7 cellular contexts compared by ENCODE assay signal in the genomic region with DNA sequence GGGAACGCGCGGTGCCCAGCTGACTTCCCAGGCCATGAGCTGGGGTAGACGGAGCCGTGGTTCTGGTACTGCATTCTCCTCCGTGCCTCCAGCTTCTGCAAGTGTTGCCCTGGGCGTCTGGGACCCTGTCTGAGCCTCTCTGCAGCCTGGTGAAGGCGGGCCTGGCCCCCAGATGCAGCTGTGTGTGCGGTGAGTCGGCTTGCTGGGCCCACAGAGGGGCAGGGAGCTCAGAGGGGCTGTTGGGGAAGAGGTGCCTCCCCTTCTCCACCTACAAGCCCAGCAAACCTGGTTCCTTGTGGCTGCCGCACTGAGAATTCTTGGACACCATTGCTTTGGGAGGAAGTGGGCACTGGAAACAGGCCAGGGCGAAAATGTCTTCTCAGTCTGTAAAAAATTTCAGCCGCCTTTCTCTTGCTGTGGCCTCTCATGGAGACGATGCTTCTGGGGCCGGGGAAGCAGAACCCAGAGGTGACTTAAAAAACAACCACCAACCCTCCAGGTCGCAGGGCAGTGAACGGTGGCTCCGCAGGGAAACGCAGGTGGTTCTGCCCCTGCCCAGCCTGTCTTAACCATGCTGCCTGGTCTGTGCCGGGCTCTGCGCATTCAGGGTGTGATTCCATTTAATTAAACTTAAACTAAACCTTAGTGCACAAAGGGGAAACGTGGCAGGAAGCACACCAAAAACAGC.
DNase-seq lines count a peak whose midpoint lies in the region; ATAC-seq, FAIRE-seq and TF ChIP-seq lines count a peak whose summit lies in the region.
"Not testable (repeated sequence)": the region's sequence is repeated elsewhere in the genome, so short reads cannot be mapped to it uniquely, and the experiment has no call there.

No MANE protein-coding gene starts in this region.

- H2BK15ac ChIP-seq in mesenchymal stem cell (ENCODE audit: low read depth, poor library complexity, severe bottlenecking), result peak overlapping the region; percentile 23

- not testable (repeated sequence) for H3K27ac ChIP-seq in K562 (ENCODE audit: extremely low read depth, low read depth, low read length); mesenchymal stem cell (ENCODE audit: low read length, poor library complexity, severe bottlenecking)

- not testable (repeated sequence) for H3K9me3 Mint-ChIP-seq in CD14-positive monocyte

- H3K4me3 ChIP-seq in K562; mesenchymal stem cell (ENCODE audit: insufficient read depth in 1 of 2, low read depth in 1 of 2, low read length in 2 of 2): not testable (repeated sequence)

- not testable (repeated sequence) for BruUV-seq in K562 (replicated peaks; lab: Mats Ljungman, UMichigan)

- H3K14ac ChIP-seq in mesenchymal stem cell (ENCODE audit: low read length in 2 of 2), result not testable (repeated sequence)

- not testable (repeated sequence) for H3K18ac ChIP-seq in mesenchymal stem cell (ENCODE audit: low read depth in 1 of 2, low read length in 2 of 2)

- H2AFZ ChIP-seq in K562 (ENCODE audit: low read depth, low read length); mesenchymal stem cell (ENCODE audit: low read depth, low read length): not testable (repeated sequence)

- not testable (repeated sequence) for H3K4ac ChIP-seq in mesenchymal stem cell (ENCODE audit: low read depth in 1 of 2, low read length in 2 of 2)

- H3K4me2 ChIP-seq in K562 (ENCODE audit: insufficient read depth, low read length); mesenchymal stem cell (ENCODE audit: low read length, poor library complexity, severe bottlenecking): not testable (repeated sequence)

- ATAC-seq in K562, result not testable (repeated sequence)

- WGBS in K562 (ENCODE audit: insufficient coverage, low coverage, missing lambda C conversion rate), result 4% methylated on average over 21 of the region's 22 CpGs
- 85% methylated on average over 20 of the region's 22 CpGs for WGBS in mesenchymal stem cell

- H4K91ac ChIP-seq in mesenchymal stem cell (ENCODE audit: low read length), result not testable (repeated sequence)

- H3K27me3 Mint-ChIP-seq in CD14-positive monocyte (ENCODE audit: low read depth in 3 of 3), result peaks cover 4 to 15% (median 14%) of the 10 kb centered on the region in 3 donors

- not testable (repeated sequence) for H3K36me3 Mint-ChIP-seq in CD14-positive monocyte

- not testable (repeated sequence) for TF ChIP-seq CTCF in CD14-positive monocyte (IDR thresholded peaks at IDR 0.05); K562 (IDR thresholded peaks at IDR 0.05 in 2 of 3, conservative IDR thresholded peaks at IDR 0.05 in 1 of 3; ENCODE audit: insufficient read depth in 2 of 3, low read depth in 1 of 3, low read length in 3 of 3)

- peaks cover 14 to 67% of the 10 kb centered on the region in 2 experiments; a peak in 4 of 5 replicates for H3K27me3 ChIP-seq in K562 (ENCODE audit: control insufficient read depth in 2 of 2, insufficient read depth in 2 of 2, low read length in 2 of 2)
- H3K27me3 ChIP-seq in mesenchymal stem cell (ENCODE audit: control insufficient read depth in 1 of 2, insufficient read depth in 1 of 2, low read length in 2 of 2), result peaks cover 0 to 25% of the 10 kb centered on the region in 2 experiments

- not testable (repeated sequence) for H4K8ac ChIP-seq in mesenchymal stem cell (ENCODE audit: low read length)

- peak overlapping the region in 5 of 7 donors; percentile 25 to 82 (median 42) for H3K27ac Mint-ChIP-seq in CD14-positive monocyte

- CTCF ChIA-PET in K562 (lab: Yijun Ruan, JAX; ENCODE audit: low intra/inter-chr PET ratio), result not testable (repeated sequence)

- not testable (repeated sequence) for H3K9me1 ChIP-seq in K562 (ENCODE audit: control insufficient read depth, insufficient read depth, low read length)

- TF ChIP-seq RAD21 in K562 (CRISPR knock-in tag; conservative IDR thresholded peaks at IDR 0.05 in 1 of 2, IDR thresholded peaks at IDR 0.05 in 1 of 2), result not testable (repeated sequence)

- not testable (repeated sequence) for H3K4me1 ChIP-seq in K562 (replicated peaks in 1 of 2; ENCODE audit: control insufficient read depth in 2 of 2, insufficient read depth in 2 of 2, low read length in 2 of 2)
- peaks cover 28% of the 10 kb centered on the region for H3K4me1 ChIP-seq in mesenchymal stem cell (ENCODE audit: control insufficient read depth, insufficient read depth, low read depth, low read length)

- not testable (repeated sequence) for TF ChIP-seq POLR2A in K562 (conservative IDR thresholded peaks at IDR 0.05)

- not testable (repeated sequence) for H4K20me1 ChIP-seq in K562 (replicated peaks; ENCODE audit: control insufficient read depth, insufficient read depth, low read length)

- H3K79me1 ChIP-seq in mesenchymal stem cell (replicated peaks; ENCODE audit: low read length, poor library complexity, severe bottlenecking), result not testable (repeated sequence)

- DNase-seq in A172 (ENCODE audit: low spot score) (peak; percentile 35), EH (ENCODE audit: low read depth) (peak; percentile 6), M059J (ENCODE audit: low read depth) (peak; percentile 24), RPMI8226 (peak; percentile 55)
- not testable (repeated sequence) for DNase-seq in CD14-positive monocyte (ENCODE audit: low spot score); K562 (ENCODE audit: extremely low read depth in 1 of 4, low spot score in 3 of 4); mesenchymal stem cell

- in situ Hi-C loops in K562 (cut with MboI), result not testable (repeated sequence)

- not testable (repeated sequence) for H3K9ac ChIP-seq in K562 (ENCODE audit: insufficient read depth in 1 of 2, low read depth in 2 of 2, low read length in 2 of 2); mesenchymal stem cell (ENCODE audit: low read length)

- peaks cover 33% of the 10 kb centered on the region for H3K4me1 Mint-ChIP-seq in CD14-positive monocyte

- H2AK5ac ChIP-seq in mesenchymal stem cell (ENCODE audit: low read length, severe bottlenecking), result not testable (repeated sequence)

- H2BK12ac ChIP-seq in mesenchymal stem cell (ENCODE audit: low read length in 2 of 2), result peak overlapping the region in 1 of 2 experiments; percentile 42

- H3K23ac ChIP-seq in mesenchymal stem cell (ENCODE audit: low read length in 2 of 2), result not testable (repeated sequence)

- H3K9me3 ChIP-seq in K562 (replicated peaks; ENCODE audit: control insufficient read depth, insufficient read depth, low read depth, low read length); mesenchymal stem cell (ENCODE audit: control insufficient read depth, low read length): not testable (repeated sequence)

- TF ChIP-seq EP300 in K562 (IDR thresholded peaks at IDR 0.05; ENCODE audit: low read length), result not testable (repeated sequence)

- H3K36me3 ChIP-seq in K562 (ENCODE audit: control insufficient read depth, insufficient read depth, low read length); mesenchymal stem cell (ENCODE audit: control insufficient read depth in 1 of 2, insufficient read depth in 2 of 2, low read depth in 1 of 2, low read length in 2 of 2): not testable (repeated sequence)

- not testable (repeated sequence) for H3K79me2 ChIP-seq in K562 (ENCODE audit: control insufficient read depth, insufficient read depth, low read length)

- POLR2A ChIA-PET in K562 (lab: Yijun Ruan, JAX), result not testable (repeated sequence)

- H3K4me3 Mint-ChIP-seq in CD14-positive monocyte, result peak overlapping the region in 1 of 2 donors; percentile 71

- intact Hi-C loops in CD14-positive monocyte (cut with micrococcal nuclease); K562 (cut with micrococcal nuclease): not testable (repeated sequence)

- H2BK5ac ChIP-seq in mesenchymal stem cell (ENCODE audit: low read depth, low read length, poor library complexity, severe bottlenecking), result not testable (repeated sequence)

- peak; percentile 42 for FAIRE-seq in K562 (lab: Jason Lieb, UNC)

- H2BK120ac ChIP-seq in mesenchymal stem cell (ENCODE audit: low read depth, low read length), result not testable (repeated sequence)
